Comparison of ENCODE assay signal across 8 cellular contexts in the genomic region with DNA sequence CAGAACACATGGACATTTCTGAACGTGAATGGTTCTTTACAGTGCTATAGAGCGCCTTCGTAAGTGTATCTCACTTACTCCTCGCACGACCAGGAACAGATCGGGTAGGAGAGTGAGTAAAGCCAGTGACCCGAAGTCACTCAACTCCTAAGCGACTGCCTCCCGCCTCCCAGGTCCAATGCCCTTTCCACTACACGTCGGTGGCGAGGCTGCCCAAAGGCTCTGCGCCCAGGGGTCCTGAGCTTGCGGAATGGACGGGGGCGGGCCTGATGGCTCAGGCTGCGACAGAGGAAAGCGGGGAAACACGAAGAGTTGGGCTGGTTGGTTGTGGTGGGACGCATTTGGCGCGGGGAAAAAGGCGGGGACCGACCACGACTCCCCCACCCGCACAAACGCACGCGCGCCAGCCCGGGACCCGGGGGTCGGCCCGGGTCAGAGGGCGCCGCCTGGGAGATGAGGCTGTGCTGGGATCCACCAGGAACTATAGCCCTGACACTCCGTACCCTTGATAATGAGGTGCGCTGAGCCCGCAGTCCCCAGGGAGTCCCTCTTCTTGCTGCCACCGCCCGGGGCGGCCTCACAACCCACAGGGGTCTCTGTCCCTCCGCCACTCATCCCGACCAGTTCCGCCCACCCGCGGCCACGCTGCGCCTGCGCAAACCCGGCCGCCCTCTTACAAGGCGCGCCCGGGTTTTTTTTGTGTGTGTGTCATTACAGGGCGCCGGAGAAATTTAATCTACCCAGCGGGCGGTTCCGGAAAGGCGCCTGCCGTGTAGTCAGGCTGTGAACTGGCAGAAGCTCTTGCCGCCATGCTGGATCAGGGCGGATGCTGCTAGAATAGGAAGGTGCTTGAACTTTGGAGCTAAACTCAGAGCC.
DNase-seq lines count a peak whose midpoint lies in the region; ATAC-seq lines count a peak whose summit lies in the region.

A gene with protein sequence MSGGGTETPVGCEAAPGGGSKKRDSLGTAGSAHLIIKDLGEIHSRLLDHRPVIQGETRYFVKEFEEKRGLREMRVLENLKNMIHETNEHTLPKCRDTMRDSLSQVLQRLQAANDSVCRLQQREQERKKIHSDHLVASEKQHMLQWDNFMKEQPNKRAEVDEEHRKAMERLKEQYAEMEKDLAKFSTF (minus strand): TSS at position 628 of the 876 bp plus-strand sequence. CDS start 13 bp downstream, at position 615.

- DNase-seq in AG08396 (ENCODE audit: low spot score) (peak; percentile 94), NCI-H345 treated with DMSO at 0.1 percent for 48 hours (lab: John Stamatoyannopoulos, UW; ENCODE audit: unreplicated experiment) (peak; percentile 31), iris pigment epithelial cell (ENCODE audit: low read depth) (peak; percentile 97)
- peak; percentile 89 to 94 (median 92) for DNase-seq in activated CD4-positive, CD25-positive, alpha-beta regulatory T cell (lab: John Stamatoyannopoulos, UW)
- DNase-seq in central memory CD4-positive, alpha-beta T cell, result peak; percentile 97
- DNase-seq in stimulated activated CD4-positive, alpha-beta T cell treated with anti-CD3 and anti-CD28 coated beads, Interleukin-12 subunit alpha, Interleukin-12 subunit beta, amount 100 ng/mL, for 24 hours (ENCODE audit: low read depth in 2 of 2), result peak; percentile 95 to 97

- ATAC-seq in GM19023 (IDR thresholded peaks at IDR 0.05; ENCODE audit: unreplicated experiment), result peak; percentile 86
- ATAC-seq in HG03280 (IDR thresholded peaks at IDR 0.05; ENCODE audit: unreplicated experiment), result peak; percentile 85

Comparison
In these comparisons a context has a peak if more than half of its experiments do, and no peak if none do; other contexts are left out.
1. Peak in every context shown above with its lines: DNase-seq and ATAC-seq.
2. DNase-seq: peak in every context shown above with its lines; median percentile 97 in central memory CD4-positive, alpha-beta T cell; 97 in iris pigment epithelial cell; 96 in stimulated activated CD4-positive, alpha-beta T cell treated with anti-CD3 and anti-CD28 coated beads, Interleukin-12 subunit alpha, Interleukin-12 subunit beta, amount 100 ng/mL, for 24 hours; 94 in AG08396; 92 in activated CD4-positive, CD25-positive, alpha-beta regulatory T cell; 31 in NCI-H345 treated with DMSO at 0.1 percent for 48 hours.